ENCODE assay signal across 26 cellular contexts in the genomic region with DNA sequence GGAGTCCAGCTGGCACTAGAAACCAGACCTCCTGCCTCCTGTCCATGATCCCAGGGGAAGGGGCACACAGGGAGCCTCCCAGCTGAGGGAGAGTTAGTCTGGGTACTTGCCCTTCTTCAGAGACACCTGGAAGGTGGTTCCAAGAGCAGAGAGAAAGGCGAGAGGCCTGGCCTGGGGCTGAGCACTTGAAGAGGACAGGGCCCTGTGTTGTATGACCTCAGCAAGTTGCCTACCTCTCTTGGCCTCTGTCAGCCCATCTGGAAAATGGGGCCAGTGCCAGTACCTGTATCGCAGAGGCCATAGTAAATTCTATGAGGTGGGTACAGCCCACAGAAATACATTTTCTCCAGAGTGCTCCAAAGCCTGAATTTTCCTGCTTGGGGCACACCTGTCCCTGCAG. TPM values are rescaled to one million over a fixed set of nuclear protein-coding genes. Genes with fewer than 3 reads are reported as not detected.
"Had no signal": no experiment of that assay in that cellular context is flagged by ENCODE, and none has a peak within 500 bp of the region (broad histone marks: within the 10 kb centered on the region; RNA-seq: fewer than 3 reads in every experiment).

No MANE protein-coding gene starts in this region.

- H3K36me3 Mint-ChIP-seq: naive B cell had no signal

- H3K27me3 ChIP-seq: dorsolateral prefrontal cortex, thyroid gland, uterus had no signal

- H3K27ac ChIP-seq: dorsolateral prefrontal cortex, heart left ventricle, left lung, pancreas, prostate gland, suprapubic skin, thyroid gland, upper lobe of left lung, uterus had no signal

- DNase-seq: cortex of kidney; dorsolateral prefrontal cortex; effector CD8-positive, alpha-beta T cell; hypothalamus; mesendoderm; naive B cell; occipital lobe; retina; small intestine; stimulated activated CD4-positive, alpha-beta T cell treated with anti-CD3 and anti-CD28 coated beads, Interleukin-2, amount 100 ng/mL, for 48 hours; stimulated activated naive CD8-positive, alpha-beta T cell treated with anti-CD3 and anti-CD28 coated beads, Interleukin-15, Interleukin-2, amounts not matched to agents 100 U/mL and 50 U/mL, for 24 hours; thyroid gland; uterus had no signal

- H3K9me3 ChIP-seq: heart left ventricle, left lung, pancreas, prostate gland, suprapubic skin, thyroid gland, upper lobe of left lung, uterus had no signal

- H3K36me3 ChIP-seq: heart left ventricle, left lung, pancreas, prostate gland, suprapubic skin, thyroid gland, upper lobe of left lung, uterus had no signal

- H3K4me3 ChIP-seq: dorsolateral prefrontal cortex, heart left ventricle, left lung, pancreas, prostate gland, suprapubic skin, thyroid gland, upper lobe of left lung, uterus had no signal

- H3K4me3 Mint-ChIP-seq: nephron had no signal

- H3K27ac Mint-ChIP-seq: nephron had no signal

- ATAC-seq: esophagus mucosa; heart left ventricle; left lung; pancreas; stimulated activated naive CD8-positive, alpha-beta T cell treated with anti-CD3 and anti-CD28 coated beads, Interleukin-15, Interleukin-2, amounts not matched to agents 100 U/mL and 50 U/mL, for 24 hours had no signal

- H3K9me3 Mint-ChIP-seq: naive B cell, nephron had no signal

- FAIRE-seq: endometrium, frontal cortex, islet of Langerhans, pancreas, small intestine had no signal

RNA-seq across cellular contexts. Expression of a gene that starts 19.5 kb away (rescaled TPM):
- total RNA-seq: glomerular endothelial cell had no signal

RNA-seq across cellular contexts. Expression of a gene that starts 33.8 kb away (rescaled TPM):
- total RNA-seq: frontal cortex, glomerular endothelial cell, lung microvascular endothelial cell, occipital lobe had no signal
